Comparison of ENCODE assay signal across 6 cellular contexts in genomic region chr9:113241161-113241560, GRCh38.
"Had no signal": no experiment of that assay in that cellular context is flagged by ENCODE, and none has a peak within 500 bp of the region (broad histone marks: within the 10 kb centered on the region; RNA-seq: fewer than 3 reads in every experiment).

No MANE protein-coding gene starts in this region.

- DNase-seq: GM23248, GOT3, H7, HFFc6, IMR-90 had no signal

- H3K9me3 Mint-ChIP-seq: HFFc6 had no signal

- H3K27ac Mint-ChIP-seq: HFFc6 had no signal

- ATAC-seq: HCT116 had no signal

- H3K4me3 Mint-ChIP-seq: HFFc6 had no signal
